13 cellular contexts compared by ENCODE assay signal in the genomic region with DNA sequence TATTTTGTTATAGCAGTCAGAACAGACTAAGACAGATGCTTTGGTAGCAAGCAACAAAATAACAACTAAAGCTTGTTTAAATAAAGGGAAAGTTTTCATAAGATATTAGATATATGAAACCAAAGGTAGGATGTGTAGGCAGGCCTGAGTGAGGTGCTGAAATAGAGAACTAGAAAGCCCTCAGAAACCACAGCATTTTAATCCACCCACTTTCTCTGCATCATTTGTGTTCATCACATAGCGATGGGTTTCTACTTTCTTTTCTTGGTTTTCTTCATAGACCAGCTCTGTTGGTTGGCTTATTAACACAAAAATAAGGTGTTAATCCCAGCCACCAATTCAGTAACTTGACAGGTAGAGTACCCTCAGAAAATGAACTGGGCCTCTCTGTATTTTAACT. TPM values are rescaled to one million over a fixed set of nuclear protein-coding genes. Genes with fewer than 3 reads are reported as not detected.
A peak's percentile ranks its signal among the peaks of the same experiment; 100 is the strongest.
DNase-seq lines count a peak whose midpoint lies in the region; ATAC-seq, FAIRE-seq and TF ChIP-seq lines count a peak whose summit lies in the region.
"Had no signal": no experiment of that assay in that cellular context is flagged by ENCODE, and none has a peak within 500 bp of the region (broad histone marks: within the 10 kb centered on the region; RNA-seq: fewer than 3 reads in every experiment).

No MANE protein-coding gene starts in this region.

- H3K4me3 ChIP-seq in small intestine (ENCODE audit: low read depth in 1 of 2, low read length in 2 of 2), result no peak overlapping the region

- H3K27me3 ChIP-seq in small intestine (ENCODE audit: control insufficient read depth in 2 of 2, insufficient read depth in 2 of 2, low read length in 2 of 2), result no peaks in the 10 kb centered on the region

- no peaks in the 10 kb centered on the region for H3K36me3 ChIP-seq in small intestine (ENCODE audit: control insufficient read depth in 2 of 2, insufficient read depth in 2 of 2, low read length in 2 of 2)

- intact Hi-C loops in left ventricle myocardium superior (cut with micrococcal nuclease), result no loop called here

- DNase-seq in GM13976 (ENCODE audit: low spot score) (peak; percentile 41), T-helper 1 cell (no peak), small intestine (no peak), left ventricle myocardium superior (no peak)
- DNase-seq in activated CD8-positive, alpha-beta memory T cell treated with anti-CD3 and anti-CD28 coated beads, Interleukin-2, amount 50 U/mL, for 4 hours, result no peak
- DNase-seq: activated CD4-positive, CD25-positive, alpha-beta regulatory T cell treated with anti-CD3 and anti-CD28 coated beads, Interleukin-2, amount 50 U/mL, for 72 hours; effector CD4-positive, alpha-beta T cell; head of caudate nucleus; NCI-H2227 treated with DMSO at 0.1 percent for 48 hours had no signal

- TF ChIP-seq CTCF in GM13976 (IDR thresholded peaks at IDR 0.05; ENCODE audit: borderline replicate concordance, control extremely low read depth, extremely low read depth, insufficient read depth, missing control alignments), result no peak

- no peaks in the 10 kb centered on the region for H3K9me3 ChIP-seq in small intestine (ENCODE audit: control insufficient read depth, low read depth)

- no peaks in the 10 kb centered on the region for H3K4me1 ChIP-seq in small intestine (ENCODE audit: control insufficient read depth in 2 of 2, insufficient read depth in 1 of 2, low read depth in 1 of 2, low read length in 1 of 2)

- no peak overlapping the region for H3K27ac ChIP-seq in small intestine (ENCODE audit: low read depth in 1 of 2, low read length in 1 of 2)

- ATAC-seq in GM19328 (IDR thresholded peaks at IDR 0.05; ENCODE audit: unreplicated experiment) (peak; percentile 100), HG02678 (IDR thresholded peaks at IDR 0.05; ENCODE audit: unreplicated experiment) (peak; percentile 100), HG03442 (IDR thresholded peaks at IDR 0.05; ENCODE audit: unreplicated experiment) (peak; percentile 100), left ventricle myocardium superior (no peak)
- ATAC-seq: Right ventricle myocardium inferior had no signal

- in situ Hi-C loops in GM13976 (cut with MboI; ENCODE audit: low sequenced_read_pairs, unreplicated experiment), result no loop called here

- 81 to 87% (median 86%) methylated on average over 1 of the region's 1 CpG for WGBS in small intestine, 3 donors

- FAIRE-seq in small intestine (lab: Jason Lieb, UNC), result no peak

RNA-seq across cellular contexts. Expression of a gene that starts 58.6 kb away (rescaled TPM):
- 1,000 to 10,000 TPM; 1,501 to 3,927 (median 2,948) TPM for polyA plus RNA-seq in small intestine
- 471 TPM for total RNA-seq in left ventricle myocardium superior
